Comparison of ENCODE assay signal across 8 cellular contexts in genomic region chr1:200409203-200409760, GRCh38. TPM values are rescaled to one million over a fixed set of nuclear protein-coding genes. Genes with fewer than 3 reads are reported as not detected.
DNase-seq lines count a peak whose midpoint lies in the region; ATAC-seq and TF ChIP-seq lines count a peak whose summit lies in the region.

No MANE protein-coding gene starts in this region.

- peak overlapping the region; percentile 88 for H3K4me3 ChIP-seq in HUES6 (ENCODE audit: low read depth, low read length)
- H3K4me3 ChIP-seq in fibroblast of the aortic adventitia (ENCODE audit: low read depth, low read length): peak overlapping the region; percentile 86
- H3K4me3 ChIP-seq in osteoblast (ENCODE audit: insufficient read depth, low read length): peak overlapping the region; percentile 90

- H3K36me3 ChIP-seq in HUES6 (ENCODE audit: control insufficient read depth, insufficient read depth, low read length) (peaks cover 47% of the 10 kb centered on the region), osteoblast (ENCODE audit: insufficient read depth, low read length) (peaks cover 43% of the 10 kb centered on the region)

- DNase-seq in CD14-positive monocyte (ENCODE audit: low spot score): peak; percentile 59
- no peak for DNase-seq in activated T-cell treated with anti-CD3 and anti-CD28 coated beads, Interleukin-2, amount 50 U/mL, for 24 hours
- DNase-seq in fibroblast of the aortic adventitia (ENCODE audit: low read depth): peak; percentile 30
- DNase-seq in osteoblast (ENCODE audit: insufficient read length, low spot score, missing footprints): peak; percentile 69
- peak; percentile 70 for DNase-seq in type B pancreatic cell (ENCODE audit: extremely low spot score, unreplicated experiment)
- DNase-seq in NCI-H1694 treated with DMSO at 0.1 percent for 48 hours (lab: John Stamatoyannopoulos, UW): no peak

- H3K36me3 Mint-ChIP-seq in CD14-positive monocyte: peaks cover 21 to 22% of the 10 kb centered on the region in 2 donors
- peaks cover 55% of the 10 kb centered on the region for H3K36me3 Mint-ChIP-seq in activated T-cell treated with anti-CD3 and anti-CD28 coated beads, Interleukin-2, amount 50 U/mL, for 24 hours (ENCODE audit: low read depth)
- H3K36me3 Mint-ChIP-seq in type B pancreatic cell: peaks cover 51% of the 10 kb centered on the region

- peak overlapping the region; percentile 73 for H2AFZ ChIP-seq in osteoblast (ENCODE audit: low read length)

- H3K27me3 ChIP-seq in HUES6 (ENCODE audit: control insufficient read depth, insufficient read depth, low read length) (no peaks in the 10 kb centered on the region), osteoblast (ENCODE audit: insufficient read depth, low read length) (no peaks in the 10 kb centered on the region)

- peak overlapping the region; percentile 94 to 99 for H3K4me3 Mint-ChIP-seq in CD14-positive monocyte
- H3K4me3 Mint-ChIP-seq in activated T-cell treated with anti-CD3 and anti-CD28 coated beads, Interleukin-2, amount 50 U/mL, for 24 hours: peak overlapping the region; percentile 94
- H3K4me3 Mint-ChIP-seq in type B pancreatic cell: peak overlapping the region; percentile 99

- H3K4me1 Mint-ChIP-seq in CD14-positive monocyte (peaks cover 60% of the 10 kb centered on the region), type B pancreatic cell (ENCODE audit: unreplicated experiment) (peaks cover 48% of the 10 kb centered on the region)
- peaks cover 55% of the 10 kb centered on the region for H3K4me1 Mint-ChIP-seq in activated T-cell treated with anti-CD3 and anti-CD28 coated beads, Interleukin-2, amount 50 U/mL, for 24 hours (ENCODE audit: low read depth)

- H3K79me2 ChIP-seq in osteoblast (ENCODE audit: insufficient read depth, low read length): peaks cover 55% of the 10 kb centered on the region

- intact Hi-C loops in CD14-positive monocyte (cut with micrococcal nuclease): loop anchor here (5.0 to 10.0 kb wide), 2 partner anchors 42 to 54 kb away; no protein-coding TSS in a partner anchor

- H3K4me1 ChIP-seq in HUES6 (ENCODE audit: control insufficient read depth, insufficient read depth, low read length) (peaks cover 35% of the 10 kb centered on the region), osteoblast (ENCODE audit: insufficient read depth, low read length) (peaks cover 41% of the 10 kb centered on the region)

- H3K9ac ChIP-seq in HUES6 (ENCODE audit: low read length): peak overlapping the region; percentile 90

- H3K27me3 Mint-ChIP-seq in CD14-positive monocyte (ENCODE audit: low read depth in 3 of 3) (peaks cover 0 to 1% (median 0%) of the 10 kb centered on the region in 3 donors), type B pancreatic cell (peaks cover 15% of the 10 kb centered on the region)
- H3K27me3 Mint-ChIP-seq in activated T-cell treated with anti-CD3 and anti-CD28 coated beads, Interleukin-2, amount 50 U/mL, for 24 hours: no peaks in the 10 kb centered on the region

- ATAC-seq in GM19463 (IDR thresholded peaks at IDR 0.05; ENCODE audit: unreplicated experiment): peak; percentile 16

- peak overlapping the region; percentile 95 for H3K27ac ChIP-seq in HUES6 (ENCODE audit: low read depth, low read length)
- H3K27ac ChIP-seq in osteoblast (ENCODE audit: low read depth, low read length): peak overlapping the region; percentile 87

- H4K20me1 ChIP-seq in osteoblast (ENCODE audit: insufficient read depth, low read length): peaks cover 11% of the 10 kb centered on the region

- TF ChIP-seq CTCF in CD14-positive monocyte (IDR thresholded peaks at IDR 0.05): no peak
- peak; percentile 17 for TF ChIP-seq CTCF in fibroblast of the aortic adventitia (IDR thresholded peaks at IDR 0.05; ENCODE audit: insufficient read depth, low read length)
- no peak for TF ChIP-seq CTCF in osteoblast (IDR thresholded peaks at IDR 0.05; ENCODE audit: extremely low read depth, low read depth, low read length)
- TF ChIP-seq CTCF in type B pancreatic cell (conservative IDR thresholded peaks at IDR 0.05): no peak

- peak overlapping the region; percentile 94 for H3K4me2 ChIP-seq in osteoblast (ENCODE audit: insufficient read depth, low read length)

- no peaks in the 10 kb centered on the region for H3K9me3 ChIP-seq in HUES6 (ENCODE audit: control insufficient read depth, insufficient read depth, low read depth, low read length)
- no peaks in the 10 kb centered on the region for H3K9me3 ChIP-seq in osteoblast (ENCODE audit: low read depth, low read length)

- H3K27ac Mint-ChIP-seq in CD14-positive monocyte (peak overlapping the region; percentile 87 to 97 (median 93)), type B pancreatic cell (peak overlapping the region; percentile 95)
- peak overlapping the region; percentile 98 for H3K27ac Mint-ChIP-seq in activated T-cell treated with anti-CD3 and anti-CD28 coated beads, Interleukin-2, amount 50 U/mL, for 24 hours

- peaks cover 0 to 2% (median 0%) of the 10 kb centered on the region in 7 donors for H3K9me3 Mint-ChIP-seq in CD14-positive monocyte
- H3K9me3 Mint-ChIP-seq in activated T-cell treated with anti-CD3 and anti-CD28 coated beads, Interleukin-2, amount 50 U/mL, for 24 hours: no peaks in the 10 kb centered on the region
- peaks cover 5% of the 10 kb centered on the region for H3K9me3 Mint-ChIP-seq in type B pancreatic cell

RNA-seq across cellular contexts. Expression of gene ZNF281, which starts 0.6 kb away (rescaled TPM):
- 10 to 100 TPM; 26.6 to 30.6 TPM for polyA plus RNA-seq in CD14-positive monocyte
- total RNA-seq in fibroblast of the aortic adventitia (ENCODE audit: low replicate concordance) (7.0 and 29.7 TPM in 2 replicates), osteoblast (37.7 and 45.6 TPM in 2 replicates), type B pancreatic cell (ENCODE audit: low replicate concordance) (16.2 and 30.5 TPM in 2 replicates)

Comparison
In these comparisons a context has a peak if more than half of its experiments do, and no peak if none do; other contexts are left out.
1. DNase-seq: peak in CD14-positive monocyte (single experiment), fibroblast of the aortic adventitia (single experiment), osteoblast (single experiment) and type B pancreatic cell (single experiment); none in activated T-cell treated with anti-CD3 and anti-CD28 coated beads, Interleukin-2, amount 50 U/mL, for 24 hours (single experiment) and NCI-H1694 treated with DMSO at 0.1 percent for 48 hours (single experiment).
2. Peak in every context shown above with its lines, with median percentiles within 50 percentile points of each other: H3K27ac Mint-ChIP-seq, H3K4me3 Mint-ChIP-seq and H3K4me3 ChIP-seq.